9 cellular contexts compared by ENCODE assay signal in genomic region chr7:150787321-150788281, GRCh38. TPM values are rescaled to one million over a fixed set of nuclear protein-coding genes. Genes with fewer than 3 reads are reported as not detected.
DNase-seq lines count a peak whose midpoint lies in the region; ATAC-seq, FAIRE-seq and TF ChIP-seq lines count a peak whose summit lies in the region.
"Had no signal": no experiment of that assay in that cellular context is flagged by ENCODE, and none has a peak within 500 bp of the region (broad histone marks: within the 10 kb centered on the region; RNA-seq: fewer than 3 reads in every experiment).

No MANE protein-coding gene starts in this region.

- no peak for TF ChIP-seq EP300 in sigmoid colon (IDR thresholded peaks at IDR 0.05)

- H3K18ac ChIP-seq in mesendoderm (ENCODE audit: low read length), result no peak overlapping the region

- no peak for TF ChIP-seq CTCF in fibroblast of mammary gland (conservative IDR thresholded peaks at IDR 0.05; ENCODE audit: control insufficient read depth, insufficient read depth, low read depth, low read length)
- no peak for TF ChIP-seq CTCF in sigmoid colon (IDR thresholded peaks at IDR 0.05)

- no peak overlapping the region for H2AK5ac ChIP-seq in mesendoderm (ENCODE audit: low read length)

- H3K4me1 ChIP-seq in sigmoid colon, result peaks cover 0 to 43% (median 19%) of the 10 kb centered on the region in 4 donors
- no peaks in the 10 kb centered on the region for H3K4me1 ChIP-seq in mesendoderm (ENCODE audit: control insufficient read depth, low read depth, low read length)

- peaks cover 23% of the 10 kb centered on the region for H3K4me1 Mint-ChIP-seq in stimulated activated naive CD8-positive, alpha-beta T cell treated with anti-CD3 and anti-CD28 coated beads, Interleukin-15, amount 100 ng/mL, for 72 hours
- peaks cover 8% of the 10 kb centered on the region for H3K4me1 Mint-ChIP-seq in activated CD4-positive, alpha-beta memory T cell treated with anti-CD3 and anti-CD28 coated beads, Interleukin-2, amount 10 ng/mL, durations not matched to agents 7 days and 5 days

- H3K4me2 ChIP-seq in mesendoderm (ENCODE audit: low read length), result no peak overlapping the region

- POLR2A ChIA-PET in activated CD4-positive, alpha-beta memory T cell treated with anti-CD3 and anti-CD28 coated beads, Interleukin-2, amount 10 ng/mL, durations not matched to agents 7 days and 5 days (lab: Charles Lee), result no interaction called here

- TF ChIP-seq POLR2A in sigmoid colon (IDR thresholded peaks at IDR 0.05), result no peak

- H3K4me3 ChIP-seq in fibroblast of mammary gland (ENCODE audit: control insufficient read depth, low read depth, low read length) (no peak overlapping the region), sigmoid colon (no peak overlapping the region), mesendoderm (ENCODE audit: low read length) (no peak overlapping the region)

- no peak overlapping the region for H3K56ac ChIP-seq in mesendoderm (ENCODE audit: low read length)

- no peak overlapping the region for H3K23ac ChIP-seq in mesendoderm (ENCODE audit: low read length)

- H4K5ac ChIP-seq in mesendoderm (ENCODE audit: low read length), result no peak overlapping the region

- no peak overlapping the region for H3K4ac ChIP-seq in mesendoderm (ENCODE audit: low read depth, low read length)

- FAIRE-seq in GM19239 (lab: Jason Lieb, UNC), result peak; percentile 54

- no peak overlapping the region for H4K8ac ChIP-seq in mesendoderm (ENCODE audit: low read depth, low read length)

- peaks cover 11% of the 10 kb centered on the region for H3K27me3 Mint-ChIP-seq in stimulated activated naive CD8-positive, alpha-beta T cell treated with anti-CD3 and anti-CD28 coated beads, Interleukin-15, amount 100 ng/mL, for 72 hours
- H3K27me3 Mint-ChIP-seq in activated CD4-positive, alpha-beta memory T cell treated with anti-CD3 and anti-CD28 coated beads, Interleukin-2, amount 10 ng/mL, durations not matched to agents 7 days and 5 days, result peaks cover 13% of the 10 kb centered on the region

- 27 to 37% methylated on average over 10 of the region's 10 CpGs for WGBS in sigmoid colon, 2 donors
- no CpG with 5 or more reads among the region's 10 CpGs for WGBS in mesendoderm (ENCODE audit: extremely low coverage, insufficient coverage, low lambda C conversion rate)

- H3K79me2 ChIP-seq in mesendoderm (ENCODE audit: control insufficient read depth, insufficient read depth, low read length), result no peaks in the 10 kb centered on the region

- H3K36me3 ChIP-seq in sigmoid colon (no peaks in the 10 kb centered on the region), mesendoderm (ENCODE audit: control insufficient read depth, insufficient read depth, low read length) (no peaks in the 10 kb centered on the region)

- CTCF ChIA-PET in activated CD4-positive, alpha-beta memory T cell treated with anti-CD3 and anti-CD28 coated beads, Interleukin-2, amount 10 ng/mL, durations not matched to agents 7 days and 5 days (lab: Charles Lee), result interaction anchor here (1.5 kb wide), 1 partner anchor 9 kb away, joined by 4 read pairs; no protein-coding TSS in a partner anchor

- H3K36me3 Mint-ChIP-seq in activated CD4-positive, alpha-beta memory T cell treated with anti-CD3 and anti-CD28 coated beads, Interleukin-2, amount 10 ng/mL, durations not matched to agents 7 days and 5 days (ENCODE audit: low read depth), result no peaks in the 10 kb centered on the region

- no peak overlapping the region for H2BK15ac ChIP-seq in mesendoderm (replicated peaks; ENCODE audit: low read depth)

- no peak overlapping the region for H2BK120ac ChIP-seq in mesendoderm (ENCODE audit: low read depth, low read length)

- no peaks in the 10 kb centered on the region for H3K79me1 ChIP-seq in mesendoderm (ENCODE audit: low read length)

- no peaks in the 10 kb centered on the region for H3K9me3 Mint-ChIP-seq in stimulated activated naive CD8-positive, alpha-beta T cell treated with anti-CD3 and anti-CD28 coated beads, Interleukin-15, amount 100 ng/mL, for 72 hours
- no peaks in the 10 kb centered on the region for H3K9me3 Mint-ChIP-seq in activated CD4-positive, alpha-beta memory T cell treated with anti-CD3 and anti-CD28 coated beads, Interleukin-2, amount 10 ng/mL, durations not matched to agents 7 days and 5 days

- H3K9ac ChIP-seq in mesendoderm (ENCODE audit: low read length), result no peak overlapping the region

- no peak overlapping the region for H2BK5ac ChIP-seq in mesendoderm (ENCODE audit: low read length)

- no peak for ATAC-seq in GM19397 (IDR thresholded peaks at IDR 0.05; ENCODE audit: unreplicated experiment)
- no peak for ATAC-seq in stimulated activated naive CD8-positive, alpha-beta T cell treated with anti-CD3 and anti-CD28 coated beads, Interleukin-15, amount 100 ng/mL, for 72 hours

- no peak overlapping the region for H3K4me3 Mint-ChIP-seq in stimulated activated naive CD8-positive, alpha-beta T cell treated with anti-CD3 and anti-CD28 coated beads, Interleukin-15, amount 100 ng/mL, for 72 hours
- H3K4me3 Mint-ChIP-seq in activated CD4-positive, alpha-beta memory T cell treated with anti-CD3 and anti-CD28 coated beads, Interleukin-2, amount 10 ng/mL, durations not matched to agents 7 days and 5 days, result no peak overlapping the region

- no peak for DNase-seq in GM19239 (ENCODE audit: insufficient read length, low spot score)
- DNase-seq in NCI-H69 (lab: John Stamatoyannopoulos, UW), result peak; percentile 25
- DNase-seq in fibroblast of mammary gland (ENCODE audit: low read depth), result peak; percentile 44
- no peak for DNase-seq in sigmoid colon
- DNase-seq in mesendoderm, result no peak
- no peak for DNase-seq in stimulated activated naive CD8-positive, alpha-beta T cell treated with anti-CD3 and anti-CD28 coated beads, Interleukin-15, amount 100 ng/mL, for 72 hours
- no peak for DNase-seq in activated CD4-positive, alpha-beta memory T cell treated with anti-CD3 and anti-CD28 coated beads, Interleukin-2, amount 10 ng/mL, durations not matched to agents 7 days and 5 days

- H3K27ac Mint-ChIP-seq in stimulated activated naive CD8-positive, alpha-beta T cell treated with anti-CD3 and anti-CD28 coated beads, Interleukin-15, amount 100 ng/mL, for 72 hours, result peak overlapping the region in 1 of 2 donors; percentile 60
- H3K27ac Mint-ChIP-seq in activated CD4-positive, alpha-beta memory T cell treated with anti-CD3 and anti-CD28 coated beads, Interleukin-2, amount 10 ng/mL, durations not matched to agents 7 days and 5 days, result no peak overlapping the region

- H3K9me3 ChIP-seq in sigmoid colon, result no peaks in the 10 kb centered on the region

- H3K27me3 ChIP-seq in sigmoid colon, result no peaks in the 10 kb centered on the region
- H3K27me3 ChIP-seq in mesendoderm (ENCODE audit: insufficient read depth, low read length, poor library complexity), result no peaks in the 10 kb centered on the region

- H3K27ac ChIP-seq in sigmoid colon, result peak overlapping the region; percentile 28 to 68 (median 59)
- H3K27ac ChIP-seq in mesendoderm (ENCODE audit: low read depth, low read length), result no peak overlapping the region

- intact Hi-C loops in sigmoid colon (cut with DNase I), result no loop called here

RNA-seq across cellular contexts. Expression of gene TMEM176B, which starts 12.6 kb away (rescaled TPM):
- 10 to 100 TPM; 47.4 to 52.3 (median 48.3) TPM for total RNA-seq in sigmoid colon
- polyA plus RNA-seq in sigmoid colon, result 100 to 1,000 TPM; 144 to 246 (median 151) TPM
- 0.29 TPM for polyA plus RNA-seq in mesendoderm (2013, experiment 1 of 2)
- 0.28 TPM for polyA plus RNA-seq in mesendoderm (2013, experiment 2 of 2)
- total RNA-seq in activated CD4-positive, alpha-beta memory T cell treated with anti-CD3 and anti-CD28 coated beads, Interleukin-2, amount 10 ng/mL, durations not matched to agents 7 days and 5 days, result not detected
- total RNA-seq: T-helper 1 cell treated with Interleukin-12 subunit alpha and Interleukin-12 subunit beta and Interleukin-4 antibody, amounts not matched to agents 30 ng/mL and 1 ng/mL, for 36 hours had no signal

RNA-seq across cellular contexts. Expression of gene TMEM176A, which starts 13.0 kb away (rescaled TPM):
- 10 to 100 TPM; 19.9 to 28.1 (median 24.1) TPM for total RNA-seq in sigmoid colon
- 100 to 1,000 TPM; 126 to 150 (median 127) TPM for polyA plus RNA-seq in sigmoid colon
- 0.25 TPM for polyA plus RNA-seq in mesendoderm (2013, experiment 1 of 2)
- polyA plus RNA-seq in mesendoderm (2013, experiment 2 of 2), result 0.14 TPM
- not detected for total RNA-seq in activated CD4-positive, alpha-beta memory T cell treated with anti-CD3 and anti-CD28 coated beads, Interleukin-2, amount 10 ng/mL, durations not matched to agents 7 days and 5 days
- total RNA-seq: T-helper 1 cell treated with Interleukin-12 subunit alpha and Interleukin-12 subunit beta and Interleukin-4 antibody, amounts not matched to agents 30 ng/mL and 1 ng/mL, for 36 hours had no signal

RNA-seq across cellular contexts. Expression of gene GIMAP5, which starts 50.4 kb away (rescaled TPM):
- total RNA-seq in sigmoid colon, result 10 to 100 TPM; 17.2 to 30.7 (median 18.5) TPM
- polyA plus RNA-seq in sigmoid colon, result 10 to 100 TPM in 1 of 3 donors, 1 to 10 TPM in 2; 7.9 to 39.4 (median 9.6) TPM
- polyA plus RNA-seq in mesendoderm (2013, experiment 1 of 2), result not detected
- polyA plus RNA-seq in mesendoderm (2013, experiment 2 of 2), result not detected
- 10 to 100 TPM; 83.9 to 84.3 TPM for total RNA-seq in activated CD4-positive, alpha-beta memory T cell treated with anti-CD3 and anti-CD28 coated beads, Interleukin-2, amount 10 ng/mL, durations not matched to agents 7 days and 5 days

Comparison
In these comparisons a context has a peak if more than half of its experiments do, and no peak if none do; other contexts are left out.
1. DNase-seq: peak in NCI-H69 (single experiment) and fibroblast of mammary gland (single experiment); none in GM19239 (single experiment), sigmoid colon (single experiment), mesendoderm (single experiment), stimulated activated naive CD8-positive, alpha-beta T cell treated with anti-CD3 and anti-CD28 coated beads, Interleukin-15, amount 100 ng/mL, for 72 hours (0 of 2) and activated CD4-positive, alpha-beta memory T cell treated with anti-CD3 and anti-CD28 coated beads, Interleukin-2, amount 10 ng/mL, durations not matched to agents 7 days and 5 days (single experiment).
2. RNA of gene TMEM176B, which starts 12.6 kb away (total RNA-seq): 47.4 to 52.3 TPM in sigmoid colon; not detected in activated CD4-positive, alpha-beta memory T cell treated with anti-CD3 and anti-CD28 coated beads, Interleukin-2, amount 10 ng/mL, durations not matched to agents 7 days and 5 days; every median in the first group is over 10 times any median in the second.
3. RNA of gene TMEM176A, which starts 13.0 kb away (total RNA-seq): 19.9 to 28.1 TPM in sigmoid colon; not detected in activated CD4-positive, alpha-beta memory T cell treated with anti-CD3 and anti-CD28 coated beads, Interleukin-2, amount 10 ng/mL, durations not matched to agents 7 days and 5 days; every median in the first group is over 10 times any median in the second.